ENCODE assay signal across 8 cellular contexts in genomic region chr3:184524981-184525336, GRCh38. TPM values are rescaled to one million over a fixed set of nuclear protein-coding genes. Genes with fewer than 3 reads are reported as not detected.
DNase-seq lines count a peak whose midpoint lies in the region; ATAC-seq and TF ChIP-seq lines count a peak whose summit lies in the region.

No MANE protein-coding gene starts in this region.

- TF ChIP-seq POLR2A in gastroesophageal sphincter (IDR thresholded peaks at IDR 0.05) (no peak), sigmoid colon (IDR thresholded peaks at IDR 0.05) (no peak)

- H3K4me3 ChIP-seq in gastroesophageal sphincter (peak overlapping the region; percentile 29 to 50), sigmoid colon (peak overlapping the region in 3 of 4 donors; percentile 37 to 46 (median 44))

- H3K4me1 Mint-ChIP-seq in activated naive CD4-positive, alpha-beta T cell treated with anti-CD3 and anti-CD28 coated beads for 36 hours (ENCODE audit: low read depth), result peaks cover 11% of the 10 kb centered on the region
- peaks cover 16% of the 10 kb centered on the region for H3K4me1 Mint-ChIP-seq in activated CD8-positive, alpha-beta T cell treated with anti-CD3 and anti-CD28 coated beads, Interleukin-2, amount 10 ng/mL, durations not matched to agents 7 days and 5 days (ENCODE audit: low read depth)

- H3K4me1 ChIP-seq in gastroesophageal sphincter, result peaks cover 0 to 21% (median 4%) of the 10 kb centered on the region in 3 donors
- peaks cover 0 to 19% (median 15%) of the 10 kb centered on the region in 4 donors for H3K4me1 ChIP-seq in sigmoid colon

- H3K27ac Mint-ChIP-seq in activated naive CD4-positive, alpha-beta T cell treated with anti-CD3 and anti-CD28 coated beads for 36 hours, result peak overlapping the region; percentile 22
- H3K27ac Mint-ChIP-seq in activated CD8-positive, alpha-beta T cell treated with anti-CD3 and anti-CD28 coated beads, Interleukin-2, amount 10 ng/mL, durations not matched to agents 7 days and 5 days, result peak overlapping the region; percentile 78

- no peaks in the 10 kb centered on the region for H3K36me3 ChIP-seq in gastroesophageal sphincter
- no peaks in the 10 kb centered on the region for H3K36me3 ChIP-seq in sigmoid colon

- H3K27me3 ChIP-seq in gastroesophageal sphincter (peaks cover 97% of the 10 kb centered on the region), sigmoid colon (peaks cover 12 to 85% (median 42%) of the 10 kb centered on the region in 3 donors)

- TF ChIP-seq CTCF in gastroesophageal sphincter (IDR thresholded peaks at IDR 0.05), result no peak
- no peak for TF ChIP-seq CTCF in sigmoid colon (IDR thresholded peaks at IDR 0.05)
- no peak for TF ChIP-seq CTCF in GM13976 (IDR thresholded peaks at IDR 0.05; ENCODE audit: borderline replicate concordance, control extremely low read depth, extremely low read depth, insufficient read depth, missing control alignments)

- intact Hi-C loops in activated naive CD4-positive, alpha-beta T cell treated with anti-CD3 and anti-CD28 coated beads for 36 hours (cut with micrococcal nuclease), result loop anchor here (1.0 to 5.0 kb wide), 2 partner anchors 163 to 226 kb away; partner anchors contain the start of genes CLCN2, POLR2H and PSMD2
- intact Hi-C loops in sigmoid colon (cut with DNase I), result no loop called here

- peak overlapping the region; percentile 76 for H3K4me3 Mint-ChIP-seq in activated naive CD4-positive, alpha-beta T cell treated with anti-CD3 and anti-CD28 coated beads for 36 hours
- H3K4me3 Mint-ChIP-seq in activated CD8-positive, alpha-beta T cell treated with anti-CD3 and anti-CD28 coated beads, Interleukin-2, amount 10 ng/mL, durations not matched to agents 7 days and 5 days, result peak overlapping the region; percentile 84

- H3K27me3 Mint-ChIP-seq in activated naive CD4-positive, alpha-beta T cell treated with anti-CD3 and anti-CD28 coated beads for 36 hours (ENCODE audit: low read depth), result no peaks in the 10 kb centered on the region
- peaks cover 37% of the 10 kb centered on the region for H3K27me3 Mint-ChIP-seq in activated CD8-positive, alpha-beta T cell treated with anti-CD3 and anti-CD28 coated beads, Interleukin-2, amount 10 ng/mL, durations not matched to agents 7 days and 5 days (ENCODE audit: low read depth)

- no peak for TF ChIP-seq EP300 in gastroesophageal sphincter (IDR thresholded peaks at IDR 0.05)
- TF ChIP-seq EP300 in sigmoid colon (IDR thresholded peaks at IDR 0.05), result no peak

- peak; percentile 58 for DNase-seq in activated naive CD4-positive, alpha-beta T cell treated with anti-CD3 and anti-CD28 coated beads for 36 hours
- DNase-seq in activated naive CD4-positive, alpha-beta T cell treated with Interleukin-2 at 50 U/mL for 16 hours, result no peak
- peak; percentile 57 for DNase-seq in activated CD8-positive, alpha-beta T cell treated with anti-CD3 and anti-CD28 coated beads, Interleukin-2, amount 10 ng/mL, durations not matched to agents 7 days and 5 days
- DNase-seq in sigmoid colon (no peak), GM13976 (ENCODE audit: low spot score) (no peak)
- no peak for DNase-seq in activated effector memory CD4-positive, alpha-beta T cell treated with Interleukin-2 at 50 U/mL for 16 hours

- peak overlapping the region in 2 of 4 donors; percentile 27 to 76 for H3K27ac ChIP-seq in gastroesophageal sphincter
- H3K27ac ChIP-seq in sigmoid colon, result peak overlapping the region in 2 of 4 donors; percentile 32 to 35

- in situ Hi-C loops in GM13976 (cut with MboI; ENCODE audit: low sequenced_read_pairs, unreplicated experiment), result loop anchor here (10.0 kb wide), 1 partner anchor 110 kb away; no protein-coding TSS in a partner anchor

- H3K36me3 Mint-ChIP-seq in activated naive CD4-positive, alpha-beta T cell treated with anti-CD3 and anti-CD28 coated beads for 36 hours (ENCODE audit: low read depth), result no peaks in the 10 kb centered on the region
- no peaks in the 10 kb centered on the region for H3K36me3 Mint-ChIP-seq in activated CD8-positive, alpha-beta T cell treated with anti-CD3 and anti-CD28 coated beads, Interleukin-2, amount 10 ng/mL, durations not matched to agents 7 days and 5 days (ENCODE audit: low read depth)

- CTCF ChIA-PET in activated naive CD4-positive, alpha-beta T cell treated with anti-CD3 and anti-CD28 coated beads for 36 hours (lab: Charles Lee), result interaction anchor here (0.6 to 2.1 kb wide), 9 partner anchors 11 to 889 kb away, joined by 3 to 7 read pairs (median 5); partner anchors contain the start of gene EPHB3
- CTCF ChIA-PET in activated CD8-positive, alpha-beta T cell treated with anti-CD3 and anti-CD28 coated beads, Interleukin-2, amount 10 ng/mL, durations not matched to agents 7 days and 5 days (lab: Charles Lee), result interaction anchor here (0.9 to 3.0 kb wide), 8 partner anchors 10 to 253 kb away, joined by 3 to 26 read pairs (median 8); no protein-coding TSS in a partner anchor

- 0 to 17% methylated on average over 1 to 5 of the region's 7 CpGs for WGBS in gastroesophageal sphincter (ENCODE audit: low coverage in 1 of 2), 2 donors
- 1% methylated on average over 7 of the region's 7 CpGs for WGBS in sigmoid colon, 2 donors

- H3K9me3 ChIP-seq in gastroesophageal sphincter, result no peaks in the 10 kb centered on the region
- H3K9me3 ChIP-seq in sigmoid colon, result no peaks in the 10 kb centered on the region

- H3K9me3 Mint-ChIP-seq in activated naive CD4-positive, alpha-beta T cell treated with anti-CD3 and anti-CD28 coated beads for 36 hours, result no peaks in the 10 kb centered on the region
- H3K9me3 Mint-ChIP-seq in activated CD8-positive, alpha-beta T cell treated with anti-CD3 and anti-CD28 coated beads, Interleukin-2, amount 10 ng/mL, durations not matched to agents 7 days and 5 days (ENCODE audit: insufficient read depth), result no peaks in the 10 kb centered on the region

- peak; percentile 76 for ATAC-seq in activated CD8-positive, alpha-beta T cell treated with anti-CD3 and anti-CD28 coated beads, Interleukin-2, amount 10 ng/mL, durations not matched to agents 7 days and 5 days
- ATAC-seq in gastroesophageal sphincter (peak; percentile 13), HG03108 (IDR thresholded peaks at IDR 0.05; ENCODE audit: unreplicated experiment) (no peak)

- POLR2A ChIA-PET in activated CD8-positive, alpha-beta T cell treated with anti-CD3 and anti-CD28 coated beads, Interleukin-2, amount 10 ng/mL, durations not matched to agents 7 days and 5 days (lab: Charles Lee), result interaction anchor here (1.0 kb wide), 2 partner anchors 12 to 189 kb away, joined by 3 to 4 read pairs; no protein-coding TSS in a partner anchor

RNA-seq across cellular contexts. Expression of gene EPHB3, which starts 36.6 kb away (rescaled TPM):
- not detected for total RNA-seq in activated naive CD4-positive, alpha-beta T cell treated with anti-CD3 and anti-CD28 coated beads for 36 hours
- total RNA-seq in activated CD8-positive, alpha-beta T cell treated with anti-CD3 and anti-CD28 coated beads, Interleukin-2, amount 10 ng/mL, durations not matched to agents 7 days and 5 days, result under 1 TPM; 0.11 to 0.13 TPM
- 10 to 100 TPM in 1 of 4 donors, 1 to 10 TPM in 3; 3.1 to 10.6 (median 4.6) TPM for total RNA-seq in gastroesophageal sphincter
- total RNA-seq in sigmoid colon, result 1 to 10 TPM; 1.8 to 2.8 (median 2.2) TPM
- polyA plus RNA-seq in sigmoid colon, result 10 to 100 TPM in 1 of 3 donors, 1 to 10 TPM in 2; 1.6 to 20.2 (median 1.8) TPM

Comparison
In these comparisons a context has a peak if more than half of its experiments do, and no peak if none do; other contexts are left out.
1. DNase-seq: peak in activated naive CD4-positive, alpha-beta T cell treated with anti-CD3 and anti-CD28 coated beads for 36 hours (single experiment) and activated CD8-positive, alpha-beta T cell treated with anti-CD3 and anti-CD28 coated beads, Interleukin-2, amount 10 ng/mL, durations not matched to agents 7 days and 5 days (single experiment); none in activated naive CD4-positive, alpha-beta T cell treated with Interleukin-2 at 50 U/mL for 16 hours (single experiment), sigmoid colon (single experiment), activated effector memory CD4-positive, alpha-beta T cell treated with Interleukin-2 at 50 U/mL for 16 hours (single experiment) and GM13976 (single experiment).